In genomic region chr17:31937926-31938641, GRCh38 we compare ENCODE assay signal across 1 cellular context.
TF ChIP-seq lines count a peak whose summit lies in the region.

No MANE protein-coding gene starts in this region.

TF ChIP-seq in HEK293, 187 proteins besides CTCF, POLR2A, EP300 and RAD21:
- TF ChIP-seq PRDM4 (tag by site-specific recombination; IDR thresholded peaks at IDR 0.05), result peak; percentile 14; the same call in 1 of the 2 replicates
